Comparison of ENCODE assay signal across 8 cellular contexts in the genomic region with DNA sequence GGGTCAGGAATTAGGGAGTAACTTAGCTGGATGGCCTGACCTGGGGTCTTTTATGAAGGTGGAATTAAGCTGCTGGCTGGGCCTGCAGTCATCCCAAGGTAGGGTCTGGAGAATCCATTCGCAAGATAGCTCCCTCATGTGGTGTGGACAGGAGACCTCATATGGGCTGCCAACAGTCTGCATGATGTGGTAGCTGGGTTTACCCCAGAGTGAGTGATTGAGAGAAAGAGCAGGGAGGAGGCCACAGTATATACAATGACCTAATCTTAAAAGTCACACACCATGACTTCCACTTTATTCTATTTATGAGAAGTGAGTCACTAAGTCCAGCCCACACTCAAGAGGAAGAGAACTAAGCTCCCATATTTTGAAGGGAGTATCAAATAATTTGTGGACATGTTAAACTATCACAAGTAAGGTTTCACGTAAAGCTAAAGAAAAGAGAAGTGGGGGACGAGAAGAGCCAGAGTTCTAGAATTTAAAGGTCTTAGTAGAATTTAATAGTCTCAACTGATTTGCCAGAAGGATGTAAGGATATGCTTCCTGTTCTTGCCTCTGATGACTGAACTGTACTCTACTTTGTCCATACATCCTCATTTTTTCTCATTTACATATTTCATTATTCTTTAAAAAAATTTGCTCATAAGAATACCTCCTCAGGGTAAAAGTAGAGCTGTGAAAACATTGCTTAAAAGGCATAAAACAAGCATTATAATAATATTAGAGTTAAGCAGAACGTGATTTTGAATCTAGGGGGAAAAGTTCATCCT.
DNase-seq lines count a peak whose midpoint lies in the region; ATAC-seq and TF ChIP-seq lines count a peak whose summit lies in the region.

No MANE protein-coding gene starts in this region.

- no peaks in the 10 kb centered on the region for H3K27me3 Mint-ChIP-seq in endothelial cell (ENCODE audit: unreplicated experiment)

- H3K9me3 Mint-ChIP-seq in endothelial cell (ENCODE audit: unreplicated experiment): no peaks in the 10 kb centered on the region

- H3K36me3 Mint-ChIP-seq in endothelial cell (ENCODE audit: low read depth, unreplicated experiment): no peaks in the 10 kb centered on the region

- TF ChIP-seq CTCF in endothelial cell (IDR thresholded peaks at IDR 0.05; ENCODE audit: unreplicated experiment): no peak

- ATAC-seq in GM21528 (IDR thresholded peaks at IDR 0.05; ENCODE audit: low FRiP score, unreplicated experiment): peak; percentile 70

- peak; percentile 84 for DNase-seq in CD1c-positive myeloid dendritic cell (ENCODE audit: extremely low spot score)
- peak; percentile 8 for DNase-seq in LHCN-M2 (ENCODE audit: low read depth)
- DNase-seq in dermis blood vessel endothelial cell: peak; percentile 16
- no peak for DNase-seq in endothelial cell (ENCODE audit: low spot score)
- no peak for DNase-seq in NCI-H446 treated with DMSO at 0.1 percent for 48 hours (lab: John Stamatoyannopoulos, UW)
- no peak for DNase-seq in retina
- DNase-seq in GM03348 (ENCODE audit: low spot score): no peak

- no peak overlapping the region for H3K27ac Mint-ChIP-seq in endothelial cell (ENCODE audit: unreplicated experiment)

- H3K4me1 Mint-ChIP-seq in endothelial cell (ENCODE audit: unreplicated experiment): no peaks in the 10 kb centered on the region

- no peak overlapping the region for H3K4me3 Mint-ChIP-seq in endothelial cell (ENCODE audit: unreplicated experiment)

Comparison
In these comparisons a context has a peak if more than half of its experiments do, and no peak if none do; other contexts are left out.
1. DNase-seq: peak in CD1c-positive myeloid dendritic cell (single experiment), LHCN-M2 (single experiment) and dermis blood vessel endothelial cell (single experiment); none in endothelial cell (single experiment), NCI-H446 treated with DMSO at 0.1 percent for 48 hours (single experiment), retina (single experiment) and GM03348 (single experiment).